ENCODE assay signal across 14 cellular contexts in genomic region chr4:85491527-85491926, GRCh38. TPM values are rescaled to one million over a fixed set of nuclear protein-coding genes. Genes with fewer than 3 reads are reported as not detected.
DNase-seq lines count a peak whose midpoint lies in the region; ATAC-seq and TF ChIP-seq lines count a peak whose summit lies in the region.
"Had no signal": no experiment of that assay in that cellular context is flagged by ENCODE, and none has a peak within 500 bp of the region (broad histone marks: within the 10 kb centered on the region; RNA-seq: fewer than 3 reads in every experiment).

No MANE protein-coding gene starts in this region.

- ATAC-seq in GM19351 (IDR thresholded peaks at IDR 0.05; ENCODE audit: unreplicated experiment) (peak; percentile 60), HG03159 (IDR thresholded peaks at IDR 0.05; ENCODE audit: unreplicated experiment) (peak; percentile 49)
- ATAC-seq: stimulated activated effector memory CD8-positive, alpha-beta T cell treated with anti-CD3 and anti-CD28 coated beads, Interleukin-12 subunit alpha, Interleukin-12 subunit beta, amount 100 ng/mL, for 72 hours had no signal

- peak overlapping the region; percentile 42 for H2AFZ ChIP-seq in neuronal stem cell (ENCODE audit: low read length)

- H3K79me1 ChIP-seq in neuronal stem cell (ENCODE audit: low read depth, low read length): no peaks in the 10 kb centered on the region

- H2BK120ac ChIP-seq in neuronal stem cell (ENCODE audit: low read depth, low read length): no peak overlapping the region

- H2BK15ac ChIP-seq in neuronal stem cell (ENCODE audit: low read length): no peak overlapping the region

- H2AK5ac ChIP-seq in neuronal stem cell (ENCODE audit: low read depth, low read length): no peak overlapping the region

- no peak overlapping the region for H3K27ac Mint-ChIP-seq in type B pancreatic cell
- H3K27ac Mint-ChIP-seq: activated CD4-positive, alpha-beta memory T cell treated with anti-CD3 and anti-CD28 coated beads, Interleukin-2, amount 10 ng/mL, durations not matched to agents 7 days and 5 days; stimulated activated effector memory CD8-positive, alpha-beta T cell treated with anti-CD3 and anti-CD28 coated beads, Interleukin-12 subunit alpha, Interleukin-12 subunit beta, amount 100 ng/mL, for 72 hours had no signal

- peaks cover 6% of the 10 kb centered on the region for H3K4me1 Mint-ChIP-seq in type B pancreatic cell (ENCODE audit: unreplicated experiment)
- H3K4me1 Mint-ChIP-seq: activated CD4-positive, alpha-beta memory T cell treated with anti-CD3 and anti-CD28 coated beads, Interleukin-2, amount 10 ng/mL, durations not matched to agents 7 days and 5 days; stimulated activated effector memory CD8-positive, alpha-beta T cell treated with anti-CD3 and anti-CD28 coated beads, Interleukin-12 subunit alpha, Interleukin-12 subunit beta, amount 100 ng/mL, for 72 hours had no signal

- no peaks in the 10 kb centered on the region for H3K36me3 ChIP-seq in neuronal stem cell (replicated peaks in 1 of 2; ENCODE audit: control insufficient read depth in 2 of 2, insufficient read depth in 2 of 2, low read length in 2 of 2)
- H3K36me3 ChIP-seq: adrenal gland had no signal

- H3K18ac ChIP-seq in neuronal stem cell (ENCODE audit: low read length): no peak overlapping the region

- no peak overlapping the region for H2BK12ac ChIP-seq in neuronal stem cell (ENCODE audit: low read length)

- H3K9me3 ChIP-seq in neuronal stem cell (replicated peaks in 1 of 2; ENCODE audit: control insufficient read depth in 2 of 2, insufficient read depth in 1 of 2, low read depth in 1 of 2, low read length in 2 of 2): no peaks in the 10 kb centered on the region
- H3K9me3 ChIP-seq: adrenal gland had no signal

- H3K23ac ChIP-seq in neuronal stem cell (ENCODE audit: low read depth, low read length, poor library complexity): no peak overlapping the region

- H3K4me1 ChIP-seq in neuronal stem cell (ENCODE audit: control insufficient read depth in 2 of 2, insufficient read depth in 1 of 2, low read depth in 1 of 2, low read length in 2 of 2): peaks cover 2 to 19% of the 10 kb centered on the region in 2 donors

- no peak overlapping the region for H4K91ac ChIP-seq in neuronal stem cell (ENCODE audit: low read depth, low read length, poor library complexity)

- no peak overlapping the region for H3K4me3 Mint-ChIP-seq in type B pancreatic cell
- H3K4me3 Mint-ChIP-seq: activated CD4-positive, alpha-beta memory T cell treated with anti-CD3 and anti-CD28 coated beads, Interleukin-2, amount 10 ng/mL, durations not matched to agents 7 days and 5 days; stimulated activated effector memory CD8-positive, alpha-beta T cell treated with anti-CD3 and anti-CD28 coated beads, Interleukin-12 subunit alpha, Interleukin-12 subunit beta, amount 100 ng/mL, for 72 hours had no signal

- no peak overlapping the region for H3K4ac ChIP-seq in neuronal stem cell (ENCODE audit: low read length)

- H3K27me3 ChIP-seq in neuronal stem cell (ENCODE audit: control insufficient read depth in 3 of 3, insufficient read depth in 3 of 3, low read depth in 1 of 3, low read length in 3 of 3): no peaks in the 10 kb centered on the region
- H3K27me3 ChIP-seq: adrenal gland had no signal

- no peak overlapping the region for H3K4me3 ChIP-seq in neuronal stem cell (ENCODE audit: low read length in 2 of 2)
- H3K4me3 ChIP-seq: adrenal gland had no signal

- no peaks in the 10 kb centered on the region for H3K27me3 Mint-ChIP-seq in type B pancreatic cell
- H3K27me3 Mint-ChIP-seq: activated CD4-positive, alpha-beta memory T cell treated with anti-CD3 and anti-CD28 coated beads, Interleukin-2, amount 10 ng/mL, durations not matched to agents 7 days and 5 days had no signal

- H3K9me3 Mint-ChIP-seq in type B pancreatic cell: no peaks in the 10 kb centered on the region

- H3K14ac ChIP-seq in neuronal stem cell (ENCODE audit: low read length): no peak overlapping the region

- H3K9ac ChIP-seq in neuronal stem cell (ENCODE audit: low read depth, low read length, poor library complexity): no peak overlapping the region

- no peak for TF ChIP-seq CTCF in type B pancreatic cell (conservative IDR thresholded peaks at IDR 0.05)

- no peaks in the 10 kb centered on the region for H3K36me3 Mint-ChIP-seq in type B pancreatic cell
- H3K36me3 Mint-ChIP-seq: stimulated activated effector memory CD8-positive, alpha-beta T cell treated with anti-CD3 and anti-CD28 coated beads, Interleukin-12 subunit alpha, Interleukin-12 subunit beta, amount 100 ng/mL, for 72 hours had no signal

- H3K27ac ChIP-seq in neuronal stem cell (replicated peaks; ENCODE audit: low read length): no peak overlapping the region
- H3K27ac ChIP-seq: adrenal gland had no signal

- DNase-seq in NCI-H2171 treated with DMSO at 0.1 percent for 48 hours (lab: John Stamatoyannopoulos, UW): peak; percentile 77
- DNase-seq in neuronal stem cell (ENCODE audit: low spot score): no peak
- no peak for DNase-seq in type B pancreatic cell (ENCODE audit: extremely low spot score, unreplicated experiment)
- DNase-seq in DMS53 treated with DMSO at 0.1 percent for 48 hours (lab: John Stamatoyannopoulos, UW; ENCODE audit: unreplicated experiment): no peak
- no peak for DNase-seq in SIG-M5 (lab: John Stamatoyannopoulos, UW)
- no peak for DNase-seq in mesenteric fat pad (ENCODE audit: low spot score)
- DNase-seq: activated CD4-positive, alpha-beta memory T cell treated with anti-CD3 and anti-CD28 coated beads, Interleukin-2, amount 10 ng/mL, durations not matched to agents 7 days and 5 days; adrenal gland; effector CD8-positive, alpha-beta T cell; NCI-H146; stimulated activated CD4-positive, alpha-beta T cell treated with anti-CD3 and anti-CD28 coated beads, Interleukin-12 subunit alpha, Interleukin-12 subunit beta, amount 100 ng/mL, for 4 hours had no signal

- H3K4me2 ChIP-seq in neuronal stem cell (ENCODE audit: insufficient read depth, low read length, poor library complexity, severe bottlenecking): no peak overlapping the region

- no peak overlapping the region for H2BK5ac ChIP-seq in neuronal stem cell (ENCODE audit: low read length)

- no peak overlapping the region for H4K8ac ChIP-seq in neuronal stem cell (ENCODE audit: low read depth, low read length)

RNA-seq across cellular contexts. Expression of gene ARHGAP24, which starts 16.6 kb away (rescaled TPM):
- polyA plus RNA-seq in neuronal stem cell (2013, experiment 1 of 2): 0.29 TPM
- 0.43 TPM for polyA plus RNA-seq in neuronal stem cell (2013, experiment 2 of 2)
- total RNA-seq in type B pancreatic cell (ENCODE audit: low replicate concordance) (10.9 and 11.7 TPM in 2 replicates), mesenteric fat pad (48.6 TPM)
- total RNA-seq: activated CD4-positive, alpha-beta memory T cell treated with anti-CD3 and anti-CD28 coated beads, Interleukin-2, amount 10 ng/mL, durations not matched to agents 7 days and 5 days had no signal
